Comparison of ENCODE assay signal across 8 cellular contexts in the genomic region with DNA sequence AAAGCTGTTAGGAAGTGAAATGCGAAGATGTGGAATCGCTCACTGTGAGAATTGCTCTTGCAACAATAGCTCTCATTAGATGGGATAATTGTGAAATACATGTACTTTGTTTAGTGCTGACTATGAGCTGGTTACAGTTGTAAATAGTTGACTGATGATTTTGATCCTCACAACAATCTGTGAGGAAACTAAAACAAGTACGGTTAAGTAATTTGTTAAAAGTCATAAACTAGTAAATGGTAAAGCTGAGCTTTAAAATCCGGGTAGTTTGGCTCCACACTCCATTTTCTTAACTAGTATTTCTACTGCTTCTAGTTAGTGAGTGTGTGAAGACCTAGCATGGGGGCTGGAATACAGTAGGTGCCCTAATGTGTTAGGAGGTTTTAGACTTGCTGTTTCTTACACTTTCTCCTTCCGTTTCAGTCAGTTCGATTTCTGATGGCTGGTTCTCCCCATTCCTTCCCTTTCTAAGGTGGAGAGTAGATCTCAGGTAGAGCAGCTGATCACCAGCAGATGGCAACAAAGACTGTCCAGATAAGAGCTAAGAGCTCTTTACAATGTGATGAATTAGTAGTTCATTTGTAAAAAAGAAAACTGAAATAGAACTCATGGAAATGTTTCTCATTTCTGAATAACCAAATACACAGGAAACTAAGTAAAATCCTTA. TPM values are rescaled to one million over a fixed set of nuclear protein-coding genes. Genes with fewer than 3 reads are reported as not detected.
DNase-seq lines count a peak whose midpoint lies in the region; ATAC-seq, FAIRE-seq and TF ChIP-seq lines count a peak whose summit lies in the region.

No MANE protein-coding gene starts in this region.

- H3K9me1 ChIP-seq in K562 (ENCODE audit: control insufficient read depth, insufficient read depth, low read length) = no peaks in the 10 kb centered on the region

- TF ChIP-seq RAD21 in K562 (CRISPR knock-in tag; conservative IDR thresholded peaks at IDR 0.05 in 1 of 2, IDR thresholded peaks at IDR 0.05 in 1 of 2) = peak; percentile 85 to 90
- TF ChIP-seq RAD21 in HepG2 (CRISPR knock-in tag; IDR thresholded peaks at IDR 0.05) = no peak

- FAIRE-seq in K562 (lab: Jason Lieb, UNC) (peak; percentile 80), HepG2 (lab: Jason Lieb, UNC) (peak; percentile 50), urothelium cell line (lab: Jason Lieb, UNC) (no peak)

- intact Hi-C loops in K562 (cut with micrococcal nuclease) (loop anchor here (1.0 to 5.0 kb wide), 5 partner anchors 98 to 300 kb away; partner anchors contain the start of gene PDE3B), HepG2 (cut with micrococcal nuclease; ENCODE audit: unreplicated experiment) (loop anchor here (1.0 to 2.0 kb wide), 4 partner anchors 98 to 300 kb away; no protein-coding TSS in a partner anchor)

- BruUV-seq in K562 (replicated peaks; lab: Mats Ljungman, UMichigan) = no TSS peak
- no TSS peak for BruUV-seq in HepG2 (replicated peaks; lab: Mats Ljungman, UMichigan)

- in situ Hi-C loops in KBM-7 (cut with MboI; ENCODE audit: low pct_unique_long_range_greater_than_20kb, low sequenced_read_pairs) (no loop called here), K562 (cut with MboI) (loop anchor here (10.0 kb wide), 1 partner anchor 614 kb away; no protein-coding TSS in a partner anchor), HepG2 (cut with HindIII; ENCODE audit: extremely low pct_ligation_motif_present, low pct_unique_long_range_greater_than_20kb) (loop anchor here (5.0 kb wide), 2 partner anchors 121 to 371 kb away; no protein-coding TSS in a partner anchor)

- H3K4me2 ChIP-seq in OCI-LY3 (ENCODE audit: low read length) (peak overlapping the region; percentile 84), K562 (ENCODE audit: insufficient read depth, low read length) (peak overlapping the region; percentile 42; the same call in 1 of the 2 replicates), HepG2 (ENCODE audit: low read depth, low read length) (peak overlapping the region; percentile 90)

- H2AFZ ChIP-seq in OCI-LY3 (ENCODE audit: low read depth, low read length) = peak overlapping the region; percentile 22
- H2AFZ ChIP-seq in K562 (ENCODE audit: low read depth, low read length) = peak overlapping the region; percentile 81
- peak overlapping the region; percentile 60 for H2AFZ ChIP-seq in HepG2 (ENCODE audit: low read length)

- peak; percentile 47 for DNase-seq in AG08396 (ENCODE audit: low spot score)
- no peak for DNase-seq in GM10248 (ENCODE audit: extremely low spot score)
- peak; percentile 57 for DNase-seq in KBM-7
- DNase-seq in K562 (ENCODE audit: extremely low read depth in 1 of 4, low spot score in 3 of 4) = peak; percentile 45 to 59 (median 47)
- peak; percentile 44 for DNase-seq in HepG2 (ENCODE audit: low spot score)
- DNase-seq in urothelium cell line (ENCODE audit: low spot score) = peak; percentile 51

- H3K79me2 ChIP-seq in OCI-LY3 (ENCODE audit: low read length) (no peaks in the 10 kb centered on the region), K562 (ENCODE audit: control insufficient read depth, insufficient read depth, low read length) (no peaks in the 10 kb centered on the region), HepG2 (ENCODE audit: insufficient read depth, low read length) (no peaks in the 10 kb centered on the region)

- 8% methylated on average over 6 of the region's 6 CpGs for WGBS in K562 (ENCODE audit: insufficient coverage, low coverage, missing lambda C conversion rate)
- whole genome bisulfite sequencing in HepG2 (ENCODE audit: low lambda C conversion rate) = 5% methylated on average over 6 of the region's 6 CpGs

- H3K36me3 ChIP-seq in OCI-LY3 (replicated peaks; ENCODE audit: low read depth, low read length) (no peaks in the 10 kb centered on the region), K562 (ENCODE audit: control insufficient read depth, insufficient read depth, low read length) (no peaks in the 10 kb centered on the region), HepG2 (replicated peaks in 1 of 2; ENCODE audit: control insufficient read depth in 1 of 2, insufficient read depth in 2 of 2, low read length in 2 of 2) (no peaks in the 10 kb centered on the region)

- POLR2A ChIA-PET in GM10248 (lab: Yijun Ruan, JAX) (interaction anchor here (1.1 to 2.6 kb wide), 2 partner anchors 17 to 119 kb away, joined by 3 to 13 read pairs; partner anchors contain the start of gene CYP2R1), K562 (lab: Yijun Ruan, JAX) (interaction anchor here (0.6 to 2.5 kb wide), 8 partner anchors 10 to 388 kb away, joined by 3 to 11 read pairs (median 4); partner anchors contain the start of genes CYP2R1 and PSMA1), HepG2 (lab: Yijun Ruan, JAX) (interaction anchor here (1.3 to 2.7 kb wide), 4 partner anchors 17 to 408 kb away, joined by 3 to 9 read pairs (median 5); partner anchors contain the start of genes CYP2R1 and PDE3B)

- TF ChIP-seq CTCF in GM10248 (IDR thresholded peaks at IDR 0.05; ENCODE audit: control extremely low read depth, extremely low read depth, low read depth, missing control alignments) (peak; percentile 77), OCI-LY3 (IDR thresholded peaks at IDR 0.05; ENCODE audit: low read depth, low read length) (peak; percentile 86), K562 (IDR thresholded peaks at IDR 0.05 in 2 of 3, conservative IDR thresholded peaks at IDR 0.05 in 1 of 3; ENCODE audit: insufficient read depth in 2 of 3, low read depth in 1 of 3, low read length in 3 of 3) (peak; percentile 62 to 79 (median 67)), HepG2 (CRISPR knock-in tag; IDR thresholded peaks at IDR 0.05) (peak; percentile 60)

- H3K4me3 ChIP-seq in OCI-LY3 (ENCODE audit: low read length) (peak overlapping the region; percentile 62), K562 (no peak overlapping the region), HepG2 (replicated peaks in 1 of 3; ENCODE audit: insufficient read depth in 1 of 3, low read depth in 2 of 3, low read length in 3 of 3) (peak overlapping the region; percentile 21 to 71 (median 54); a peak in 5 of 6 replicates)

- ATAC-seq in K562 (peak; percentile 85), HepG2 (peak; percentile 82), HG03469 (IDR thresholded peaks at IDR 0.05; ENCODE audit: unreplicated experiment) (no peak)

- H3K27me3 ChIP-seq in OCI-LY3 (ENCODE audit: low read depth, low read length) (no peaks in the 10 kb centered on the region), K562 (ENCODE audit: control insufficient read depth in 2 of 2, insufficient read depth in 2 of 2, low read length in 2 of 2) (no peaks in the 10 kb centered on the region), HepG2 (ENCODE audit: control insufficient read depth in 1 of 2, insufficient read depth in 2 of 2, low read length in 2 of 2) (no peaks in the 10 kb centered on the region)

- H3K27ac ChIP-seq in OCI-LY3 (ENCODE audit: low read length) (no peak overlapping the region), K562 (ENCODE audit: extremely low read depth, low read depth, low read length) (no peak overlapping the region), HepG2 (ENCODE audit: extremely low read length, insufficient read depth, low read length) (no peak overlapping the region)

- TF ChIP-seq POLR2A in K562 (conservative IDR thresholded peaks at IDR 0.05) = no peak
- TF ChIP-seq POLR2A in HepG2 (IDR thresholded peaks at IDR 0.05; ENCODE audit: insufficient read depth in 1 of 2, low read depth in 2 of 2, low read length in 2 of 2) = no peak

- CTCF ChIA-PET in GM10248 (lab: Yijun Ruan, JAX) = interaction anchor here (0.6 to 7.2 kb wide), 98 partner anchors 7 to 529 kb away, joined by 3 to 213 read pairs (median 5); partner anchors contain the start of genes CALCB, CYP2R1, PDE3B and PSMA1
- CTCF ChIA-PET in K562 (lab: Yijun Ruan, JAX; ENCODE audit: low intra/inter-chr PET ratio) = interaction anchor here (0.8 to 4.0 kb wide), 4 partner anchors 119 to 372 kb away, joined by 3 to 49 read pairs (median 14); no protein-coding TSS in a partner anchor
- CTCF ChIA-PET in HepG2 (lab: Yijun Ruan, JAX; ENCODE audit: low intra/inter-chr PET ratio, low total read pairs) = interaction anchor here (1.2 to 2.9 kb wide), 4 partner anchors 97 to 371 kb away, joined by 3 to 22 read pairs (median 8); no protein-coding TSS in a partner anchor

- H3K4me1 ChIP-seq in OCI-LY3 (ENCODE audit: low read length) (peaks cover 20% of the 10 kb centered on the region), K562 (replicated peaks in 1 of 2; ENCODE audit: control insufficient read depth in 2 of 2, insufficient read depth in 2 of 2, low read length in 2 of 2) (peaks cover 0 to 12% of the 10 kb centered on the region in 2 experiments; a peak in 3 of 5 replicates), HepG2 (ENCODE audit: insufficient read depth, low read length) (peaks cover 23% of the 10 kb centered on the region)

- no peaks in the 10 kb centered on the region for H3K9me3 ChIP-seq in OCI-LY3 (ENCODE audit: insufficient read depth, low read length)
- H3K9me3 ChIP-seq in K562 (replicated peaks; ENCODE audit: control insufficient read depth, insufficient read depth, low read depth, low read length) = no peaks in the 10 kb centered on the region
- H3K9me3 ChIP-seq in HepG2 (ENCODE audit: low read length) = no peaks in the 10 kb centered on the region

- peak overlapping the region; percentile 3; the same call in 1 of the 2 replicates for H3K9ac ChIP-seq in OCI-LY3 (ENCODE audit: low read length)
- no peak overlapping the region for H3K9ac ChIP-seq in K562 (ENCODE audit: insufficient read depth in 1 of 2, low read depth in 2 of 2, low read length in 2 of 2)
- peak overlapping the region; percentile 11; the same call in 1 of the 2 replicates for H3K9ac ChIP-seq in HepG2 (ENCODE audit: insufficient read depth, low read depth, low read length)

- no peaks in the 10 kb centered on the region for H4K20me1 ChIP-seq in OCI-LY3 (ENCODE audit: insufficient read depth, low read length)
- H4K20me1 ChIP-seq in K562 (replicated peaks; ENCODE audit: control insufficient read depth, insufficient read depth, low read length) = no peaks in the 10 kb centered on the region
- H4K20me1 ChIP-seq in HepG2 (ENCODE audit: insufficient read depth, low read length) = no peaks in the 10 kb centered on the region

- TF ChIP-seq EP300 in K562 (IDR thresholded peaks at IDR 0.05; ENCODE audit: low read length) (no peak), HepG2 (IDR thresholded peaks at IDR 0.05; ENCODE audit: low read depth in 2 of 2, low read length in 2 of 2) (no peak), HepG2 (CRISPR knock-in tag; IDR thresholded peaks at IDR 0.05; ENCODE audit: borderline replicate concordance) (no peak)

RNA-seq across cellular contexts. Expression of gene CYP2R1, which starts 16.3 kb away (rescaled TPM):
- 23.4 and 40.6 TPM in 2 replicates for total RNA-seq in K562 (2011; cell fraction: chromatin; rRNA removed; ENCODE audit: low replicate concordance)
- 10.8 and 19.5 TPM in 2 replicates for total RNA-seq in K562 (2011; cell fraction: nucleolus; rRNA removed)
- total RNA-seq in K562 (2011; cell fraction: nucleoplasm; rRNA removed) = 34.5 and 48.2 TPM in 2 replicates
- 17.7 and 19.4 TPM in 2 replicates for total RNA-seq in K562 (2014; rRNA removed)
- 32.3 and 43.3 TPM in 2 replicates for total RNA-seq in K562 (2014; rRNA removed; fragmentation: Illumina TruSeq; extraction: Trizol)
- total RNA-seq in K562 (2015; rRNA removed; fragmentation: Illumina TruSeq; extraction: Trizol) = 15.9 and 20.8 TPM in 2 replicates
- 19.7 and 20.1 TPM in 2 replicates for total RNA-seq in K562 (2021)
- 39.3 and 40.5 TPM in 2 replicates for polyA plus RNA-seq in K562 (2011; rRNA removed)
- 9.3 and 15.6 TPM in 2 replicates for polyA plus RNA-seq in K562 (2011; cell fraction: cytosol; rRNA removed)
- 60.3 and 78.0 TPM in 2 replicates for polyA plus RNA-seq in K562 (2011; cell fraction: nucleus; rRNA removed)
- polyA plus RNA-seq in K562 (2012) = 20.4 and 69.1 TPM in 2 replicates
- polyA plus RNA-seq in K562 (2014; fragmentation: Illumina TruSeq; extraction: Trizol) = 33.2 and 37.2 TPM in 2 replicates
- polyA plus RNA-seq in K562 (2014; fragmentation: Nextera tagmentation; extraction: Ambion mirVana) = 10 to 100 TPM; 26.6 to 29.4 TPM
- polyA plus RNA-seq in K562 (2014; rRNA removed) = 34.5 and 38.0 TPM in 2 replicates
- polyA minus RNA-seq in K562 (2011; rRNA and poly(A)+ RNA removed) = 27.4 and 32.5 TPM in 2 replicates
- 7.4 and 12.8 TPM in 2 replicates for polyA minus RNA-seq in K562 (2011; cell fraction: cytosol; rRNA and poly(A)+ RNA removed)
- polyA minus RNA-seq in K562 (2011; cell fraction: nucleus; rRNA and poly(A)+ RNA removed) = 24.2 and 39.0 TPM in 2 replicates
- total RNA-seq in HepG2 (2016; rRNA removed; fragmentation: Illumina TruSeq; extraction: Trizol) = 0.60 TPM in 1 of 2 replicates, not detected in the other
- 0.20 and 0.62 TPM in 2 replicates for total RNA-seq in HepG2 (2016; cell fraction: cytosol; rRNA removed; fragmentation: Illumina TruSeq; extraction: Trizol; ENCODE audit: low read depth)
- 0.39 TPM in 1 of 2 replicates, not detected in the other for total RNA-seq in HepG2 (2016; cell fraction: insoluble cytoplasmic fraction; rRNA removed; fragmentation: Illumina TruSeq; extraction: Trizol)
- total RNA-seq in HepG2 (2016; cell fraction: membrane; rRNA removed; fragmentation: Illumina TruSeq; extraction: Trizol) = 0.21 and 0.31 TPM in 2 replicates
- total RNA-seq in HepG2 (2016; cell fraction: nucleus; rRNA removed; fragmentation: Illumina TruSeq; extraction: Trizol) = 0.78 and 0.94 TPM in 2 replicates
- 0.59 and 0.69 TPM in 2 replicates for polyA plus RNA-seq in HepG2 (2011; rRNA removed)
- 0.08 and 0.21 TPM in 2 replicates for polyA plus RNA-seq in HepG2 (2011; cell fraction: cytosol; rRNA removed)
- polyA plus RNA-seq in HepG2 (2011; cell fraction: nucleus; rRNA removed) = 1.3 and 2.3 TPM in 2 replicates
- polyA plus RNA-seq in HepG2 (2012) = 1.3 and 2.2 TPM in 2 replicates
- polyA plus RNA-seq in HepG2 (2016; cell fraction: cytosol; fragmentation: Illumina TruSeq; extraction: Trizol; ENCODE audit: low read depth) = 0.05 TPM in 1 of 2 replicates, not detected in the other
- 0.20 and 0.29 TPM in 2 replicates for polyA plus RNA-seq in HepG2 (2016; cell fraction: insoluble cytoplasmic fraction; fragmentation: Illumina TruSeq; extraction: Trizol; ENCODE audit: low read depth)
- not detected in 2 replicates for polyA plus RNA-seq in HepG2 (2016; cell fraction: membrane; fragmentation: Illumina TruSeq; extraction: Trizol; ENCODE audit: low read depth)
- polyA plus RNA-seq in HepG2 (2016; cell fraction: nucleus; fragmentation: Illumina TruSeq; extraction: Trizol; ENCODE audit: insufficient read depth, low read depth) = 1.2 and 1.4 TPM in 2 replicates
- polyA minus RNA-seq in HepG2 (2011; rRNA and poly(A)+ RNA removed; ENCODE audit: low replicate concordance) = 0.32 and 2.0 TPM in 2 replicates
- not detected in 2 replicates for polyA minus RNA-seq in HepG2 (2011; cell fraction: cytosol; rRNA and poly(A)+ RNA removed)
- polyA minus RNA-seq in HepG2 (2011; cell fraction: nucleus; rRNA and poly(A)+ RNA removed) = 2.1 and 3.0 TPM in 2 replicates

Comparison
In these comparisons a context has a peak if more than half of its experiments do, and no peak if none do; other contexts are left out.
1. H2AFZ ChIP-seq: peak in every context shown above with its lines; median percentile 81 in K562; 60 in HepG2; 22 in OCI-LY3.
2. H3K9ac ChIP-seq: peak in OCI-LY3 (single experiment) and HepG2 (single experiment); none in K562 (0 of 2).
3. RNA of gene CYP2R1, which starts 16.3 kb away (total RNA-seq): 10.8 to 48.2 TPM in K562; 0.20 to 0.94 TPM in HepG2; every median in the first group is over 4 times any median in the second.
4. Peak in every context shown above with its lines, with median percentiles within 50 percentile points of each other: CTCF ChIP-seq and H3K4me2 ChIP-seq.